ENCODE assay signal across 26 cellular contexts in genomic region chr3:55875137-55875536, GRCh38.
"Had no signal": no experiment of that assay in that cellular context is flagged by ENCODE, and none has a peak within 500 bp of the region (broad histone marks: within the 10 kb centered on the region; RNA-seq: fewer than 3 reads in every experiment).

No MANE protein-coding gene starts in this region.

- DNase-seq: colonic mucosa; effector CD8-positive, alpha-beta T cell; endodermal cell; gastrocnemius medialis; heart left ventricle; kidney; naive thymus-derived CD4-positive, alpha-beta T cell; nucleus accumbens; posterior cingulate gyrus; psoas muscle; right cardiac atrium; sigmoid colon; stimulated activated CD4-positive, alpha-beta T cell treated with anti-CD3 and anti-CD28 coated beads, Interleukin-2, amount 100 ng/mL, for 24 hours; stimulated activated CD4-positive, alpha-beta T cell treated with anti-CD3 and anti-CD28 coated beads, Interleukin-4, amount 100 ng/mL, for 24 hours; stimulated activated naive CD8-positive, alpha-beta T cell treated with anti-CD3 and anti-CD28 coated beads, Interleukin-15, Interleukin-2, amounts not matched to agents 100 U/mL and 50 U/mL, for 24 hours; substantia nigra; testis; upper lobe of right lung; uterus had no signal

- H3K9me3 ChIP-seq: colonic mucosa, gastrocnemius medialis, heart left ventricle, psoas muscle, sigmoid colon, testis, tibial nerve, upper lobe of right lung, uterus had no signal

- H3K27me3 ChIP-seq: colonic mucosa, gastrocnemius medialis, hepatocyte, sigmoid colon, testis, tibial nerve, upper lobe of right lung, uterus had no signal

- H3K4me1 ChIP-seq: colonic mucosa, gastrocnemius medialis, heart left ventricle, psoas muscle, sigmoid colon, testis, tibial nerve, upper lobe of right lung, uterus had no signal

- H3K36me3 ChIP-seq: colonic mucosa, gastrocnemius medialis, heart left ventricle, sigmoid colon, tibial nerve, upper lobe of right lung, uterus had no signal

- H3K4me3 ChIP-seq: colonic mucosa, gastrocnemius medialis, heart left ventricle, hepatocyte, lung, psoas muscle, sigmoid colon, testis, tibial nerve, upper lobe of right lung, uterus had no signal

- ATAC-seq: esophagus mucosa; gastrocnemius medialis; heart left ventricle; left lobe of liver; naive thymus-derived CD4-positive, alpha-beta T cell; psoas muscle; right cardiac atrium; stimulated activated memory B cell treated with anti-CD40 and anti-IgM and Interleukin-4, amounts not matched to agents 10 μg/mL and 1 μg/mL and 100 μg/mL, for 72 hours; stimulated activated naive CD8-positive, alpha-beta T cell treated with anti-CD3 and anti-CD28 coated beads, Interleukin-15, Interleukin-2, amounts not matched to agents 100 U/mL and 50 U/mL, for 24 hours; upper lobe of right lung had no signal

- H3K27ac ChIP-seq: colonic mucosa, epithelial cell of prostate, gastrocnemius medialis, heart left ventricle, hepatocyte, psoas muscle, sigmoid colon, testis, tibial nerve, upper lobe of right lung, uterus had no signal
